In genomic region chr3:175255698-175256097, GRCh38 we compare ENCODE assay signal across 14 cellular contexts.
DNase-seq lines count a peak whose midpoint lies in the region; ATAC-seq, FAIRE-seq and TF ChIP-seq lines count a peak whose summit lies in the region.
"Had no signal": no experiment of that assay in that cellular context is flagged by ENCODE, and none has a peak within 500 bp of the region (broad histone marks: within the 10 kb centered on the region; RNA-seq: fewer than 3 reads in every experiment).

No MANE protein-coding gene starts in this region.

- H2BK15ac ChIP-seq in IMR-90 (ENCODE audit: low read depth, low read length) = no peak overlapping the region

- H3K27me3 ChIP-seq in IMR-90 (ENCODE audit: control insufficient read depth, insufficient read depth, low read length) = no peaks in the 10 kb centered on the region
- H3K27me3 ChIP-seq in GM12878 (replicated peaks in 1 of 2; ENCODE audit: control insufficient read depth in 2 of 2, insufficient read depth in 2 of 2, low read length in 1 of 2) = no peaks in the 10 kb centered on the region
- H3K27me3 ChIP-seq in keratinocyte (ENCODE audit: control insufficient read depth, extremely low read depth, insufficient read depth, low read length) = no peaks in the 10 kb centered on the region
- H3K27me3 ChIP-seq: stomach had no signal

- in situ Hi-C loops in IMR-90 (cut with MboI; ENCODE audit: low sequenced_read_pairs) (no loop called here), GM12878 (cut with MboI) (no loop called here)

- H3K9me1 ChIP-seq in IMR-90 (ENCODE audit: insufficient read depth, low read length) (no peaks in the 10 kb centered on the region), keratinocyte (ENCODE audit: control insufficient read depth, extremely low read depth, insufficient read depth, low read length) (no peaks in the 10 kb centered on the region)

- no TSS peak for BruUV-seq in IMR-90 (replicated peaks; lab: Mats Ljungman, UMichigan)
- BruUV-seq in GM12878 (replicated peaks; lab: Mats Ljungman, UMichigan) = no TSS peak

- FAIRE-seq in GM12878 (lab: Jason Lieb, UNC) (peak; percentile 41), keratinocyte (lab: Jason Lieb, UNC) (peak; percentile 41)
- FAIRE-seq: RCC 7860, TTC549 had no signal

- no peak overlapping the region for H2BK20ac ChIP-seq in IMR-90 (ENCODE audit: low read depth, low read length)

- no peak overlapping the region for H3K14ac ChIP-seq in IMR-90 (replicated peaks; ENCODE audit: low read depth, low read length)

- H3K9me3 ChIP-seq in IMR-90 (ENCODE audit: control insufficient read depth, insufficient read depth, low read length) (no peaks in the 10 kb centered on the region), GM12878 (replicated peaks; ENCODE audit: control insufficient read depth, insufficient read depth, low read length) (no peaks in the 10 kb centered on the region; the same call in 2 of the 3 replicates), keratinocyte (ENCODE audit: control insufficient read depth, low read depth, low read length) (no peaks in the 10 kb centered on the region)
- H3K9me3 ChIP-seq: stomach had no signal

- TF ChIP-seq POLR2A in IMR-90 (IDR thresholded peaks at IDR 0.05; ENCODE audit: low read depth, low read length) (no peak), GM12878 (IDR thresholded peaks at IDR 0.05; ENCODE audit: low read depth, low read length) (no peak)

- dilution Hi-C loops in IMR-90 (cut with HindIII; ENCODE audit: low sequenced_read_pairs, unreplicated experiment) (no loop called here), keratinocyte (cut with MboI; ENCODE audit: extremely low pct_ligation_motif_present, low sequenced_read_pairs) (no loop called here)

- H2AK9ac ChIP-seq in IMR-90 (replicated peaks; ENCODE audit: low read depth, low read length, poor library complexity) = no peak overlapping the region

- SMC1A ChIA-PET in GM12878 (lab: Charles Lee; ENCODE audit: uncharacterized antibody, unreplicated experiment) = interaction anchor here (0.6 to 1.7 kb wide), 3 partner anchors 11 to 19 kb away, joined by 5 to 7 read pairs (median 5); no protein-coding TSS in a partner anchor

- POLR2A ChIA-PET in IMR-90 (lab: Charles Lee; ENCODE audit: unreplicated experiment) = no interaction called here
- POLR2A ChIA-PET in GM12878 (lab: Charles Lee) = interaction anchor here (1.3 kb wide), 1 partner anchor 10 kb away, joined by 3 read pairs; no protein-coding TSS in a partner anchor

- no CpG with 5 or more reads among the region's 1 CpG for WGBS in IMR-90 (ENCODE audit: extremely low coverage in 2 of 2, insufficient read length in 1 of 2), 2 experiments
- WGBS in GM12878 (ENCODE audit: insufficient coverage, insufficient replicate concordance, low lambda C conversion rate, missing lambda C conversion rate) = 0% methylated on average over 1 of the region's 1 CpG

- no peaks in the 10 kb centered on the region for H3K79me1 ChIP-seq in IMR-90 (ENCODE audit: low read depth in 1 of 2, low read length in 2 of 2)

- TF ChIP-seq EP300 in GM12878 (IDR thresholded peaks at IDR 0.05; ENCODE audit: borderline replicate concordance in 1 of 2, control insufficient read depth in 1 of 2, low read depth in 2 of 2, low read length in 2 of 2) = no peak

- H2AFZ ChIP-seq in IMR-90 (replicated peaks; ENCODE audit: low read length, poor library complexity) (no peak overlapping the region), GM12878 (ENCODE audit: control insufficient read depth, low read depth, low read length) (no peak overlapping the region), keratinocyte (ENCODE audit: control insufficient read depth, low read length) (no peak overlapping the region)

- intact Hi-C loops in IMR-90 (cut with micrococcal nuclease) = no loop called here
- intact Hi-C loops in GM12878 (cut with micrococcal nuclease; ENCODE audit: unreplicated experiment) = loop anchor here (10.0 kb wide), 1 partner anchor 689 kb away; no protein-coding TSS in a partner anchor

- H2BK120ac ChIP-seq in IMR-90 (ENCODE audit: low read depth, low read length) = no peak overlapping the region

- no peak overlapping the region for H4K5ac ChIP-seq in IMR-90 (ENCODE audit: low read depth, low read length)

- 0 out of 2 replicates have a peak, but pooled peaks cover 2% of the 10 kb centered on the region for H3K4me1 ChIP-seq in IMR-90 (ENCODE audit: control insufficient read depth, insufficient read depth, low read length)
- no peaks in the 10 kb centered on the region for H3K4me1 ChIP-seq in GM12878 (ENCODE audit: control insufficient read depth, insufficient read depth, low read length)
- peaks cover 6% of the 10 kb centered on the region for H3K4me1 ChIP-seq in keratinocyte (ENCODE audit: control insufficient read depth, extremely low read depth, insufficient read depth, low read length)

- H3K27ac ChIP-seq in IMR-90 (ENCODE audit: insufficient read depth, low read length) (no peak overlapping the region), GM12878 (ENCODE audit: control insufficient read depth, insufficient read depth) (no peak overlapping the region), keratinocyte (ENCODE audit: control insufficient read depth, insufficient read depth, low read length) (no peak overlapping the region)
- H3K27ac ChIP-seq: stomach had no signal

- H3K4me2 ChIP-seq in IMR-90 (ENCODE audit: low read depth, low read length) (no peak overlapping the region), GM12878 (ENCODE audit: control insufficient read depth, insufficient read depth) (no peak overlapping the region), keratinocyte (ENCODE audit: control insufficient read depth, extremely low read depth, insufficient read depth, low read depth, low read length) (no peak overlapping the region)

- H4K20me1 ChIP-seq in IMR-90 (ENCODE audit: insufficient read depth, low read length) (no peaks in the 10 kb centered on the region), GM12878 (ENCODE audit: control insufficient read depth, insufficient read depth) (no peaks in the 10 kb centered on the region), keratinocyte (ENCODE audit: control insufficient read depth, extremely low read depth, insufficient read depth, low read length) (no peaks in the 10 kb centered on the region)

- ATAC-seq in IMR-90 (ENCODE audit: low read depth) = no peak; the same call in 1 of the 2 replicates
- ATAC-seq in GM12878 = peak; percentile 11
- ATAC-seq: naive thymus-derived CD4-positive, alpha-beta T cell had no signal

- H3K4me3 ChIP-seq in IMR-90 (ENCODE audit: insufficient read depth, low read depth, low read length) (no peak overlapping the region), GM12878 (no peak overlapping the region), keratinocyte (ENCODE audit: control insufficient read depth in 2 of 3, extremely low read depth in 1 of 3, insufficient read depth in 2 of 3, low read depth in 1 of 3, low read length in 3 of 3) (no peak overlapping the region)
- H3K4me3 ChIP-seq: stomach had no signal

- no peak overlapping the region for H3K4ac ChIP-seq in IMR-90 (ENCODE audit: low read depth, low read length)

- no peak overlapping the region for H4K8ac ChIP-seq in IMR-90 (ENCODE audit: low read depth in 2 of 2, low read length in 2 of 2)

- CTCF ChIA-PET in IMR-90 (lab: Yijun Ruan, JAX) = no interaction called here
- CTCF ChIA-PET in GM12878 (lab: Yijun Ruan, JAX) = no interaction called here

- TF ChIP-seq RAD21 in IMR-90 (IDR thresholded peaks at IDR 0.05; ENCODE audit: low read length) (no peak), GM12878 (IDR thresholded peaks at IDR 0.05; ENCODE audit: insufficient read depth, low read depth, low read length) (no peak)

- RAD21 ChIA-PET in GM12878 (lab: Charles Lee; ENCODE audit: unreplicated experiment) = interaction anchor here (0.5 to 1.3 kb wide), 3 partner anchors 9 to 96 kb away, joined by 3 read pairs; no protein-coding TSS in a partner anchor

- H3K9ac ChIP-seq in IMR-90 (ENCODE audit: low read depth, low read length) (no peak overlapping the region), GM12878 (ENCODE audit: control insufficient read depth, insufficient read depth, low read length) (no peak overlapping the region), keratinocyte (ENCODE audit: control insufficient read depth, extremely low read depth, insufficient read depth, low read length) (no peak overlapping the region)

- no peak overlapping the region for H3K56ac ChIP-seq in IMR-90 (ENCODE audit: extremely low read depth, insufficient read depth, low read length)

- H3K36me3 ChIP-seq in IMR-90 (ENCODE audit: control insufficient read depth, insufficient read depth, low read length) (no peaks in the 10 kb centered on the region), GM12878 (ENCODE audit: control insufficient read depth in 2 of 2, insufficient read depth in 2 of 2, low read length in 1 of 2) (peaks cover 0 to 2% of the 10 kb centered on the region in 2 experiments; a peak in 2 of 4 replicates), keratinocyte (ENCODE audit: control insufficient read depth in 2 of 2, extremely low read depth in 1 of 2, insufficient read depth in 2 of 2, low read length in 2 of 2) (no peaks in the 10 kb centered on the region)
- H3K36me3 ChIP-seq: stomach had no signal

- TF ChIP-seq CTCF in IMR-90 (conservative IDR thresholded peaks at IDR 0.05; ENCODE audit: low read depth, low read length) (no peak), GM12878 (IDR thresholded peaks at IDR 0.05 in 2 of 3, conservative IDR thresholded peaks at IDR 0.05 in 1 of 3; ENCODE audit: control insufficient read depth in 2 of 3, extremely low read depth in 1 of 3, insufficient read depth in 1 of 3, low read depth in 3 of 3, low read length in 3 of 3) (no peak), keratinocyte (optimal IDR thresholded peaks at IDR 0.05 in 1 of 3, IDR thresholded peaks at IDR 0.05 in 1 of 3, conservative IDR thresholded peaks at IDR 0.05 in 1 of 3; ENCODE audit: extremely low read depth in 1 of 3, insufficient read depth in 2 of 3, low read length in 3 of 3) (no peak)

- H3K23ac ChIP-seq in IMR-90 (ENCODE audit: low read depth, low read length) = no peak overlapping the region

- H2BK5ac ChIP-seq in IMR-90 (ENCODE audit: low read depth, low read length, poor library complexity, severe bottlenecking) = no peak overlapping the region

- DNase-seq in DMS53 treated with DMSO at 0.1 percent for 48 hours (lab: John Stamatoyannopoulos, UW; ENCODE audit: unreplicated experiment) (peak; percentile 29), IMR-90 (peak; percentile 92), GM12878 (ENCODE audit: low read depth, low spot score) (no peak), keratinocyte (ENCODE audit: low read depth, low spot score) (no peak), NCI-H2081 treated with DMSO at 0.1 percent for 48 hours (lab: John Stamatoyannopoulos, UW) (no peak), germinal center (ENCODE audit: low spot score) (no peak), mesenteric fat pad (ENCODE audit: low spot score) (no peak)
- DNase-seq in effector CD8-positive, alpha-beta T cell (lab: John Stamatoyannopoulos, UW) = no peak
- DNase-seq: activated naive CD4-positive, alpha-beta T cell treated with anti-CD3 and anti-CD28 coated beads, Interleukin-2, amount 50 U/mL, for 16 hours; foreskin melanocyte; naive thymus-derived CD4-positive, alpha-beta T cell; stomach had no signal

- no peak overlapping the region for H2AK5ac ChIP-seq in IMR-90 (ENCODE audit: low read depth, low read length)

- H3K18ac ChIP-seq in IMR-90 (ENCODE audit: low read depth, low read length) = no peak overlapping the region

- peaks cover 10% of the 10 kb centered on the region for H3K79me2 ChIP-seq in GM12878 (ENCODE audit: control insufficient read depth, insufficient read depth, low read length)
- H3K79me2 ChIP-seq in keratinocyte (ENCODE audit: control insufficient read depth, insufficient read depth, low read length) = no peaks in the 10 kb centered on the region

- H4K91ac ChIP-seq in IMR-90 (ENCODE audit: insufficient read depth, low read depth, low read length) = no peak overlapping the region

Comparison
In these comparisons a context has a peak if more than half of its experiments do, and no peak if none do; other contexts are left out.
1. DNase-seq: peak in DMS53 treated with DMSO at 0.1 percent for 48 hours (single experiment) and IMR-90 (single experiment); none in GM12878 (single experiment), keratinocyte (single experiment), NCI-H2081 treated with DMSO at 0.1 percent for 48 hours (single experiment), germinal center (single experiment), effector CD8-positive, alpha-beta T cell (single experiment) and mesenteric fat pad (single experiment).